ENCODE assay signal across 10 cellular contexts in genomic region chr2:205025580-205026240, GRCh38.
A peak's percentile ranks its signal among the peaks of the same experiment; 100 is the strongest.
DNase-seq lines count a peak whose midpoint lies in the region; ATAC-seq, FAIRE-seq and TF ChIP-seq lines count a peak whose summit lies in the region.
"Had no signal": no experiment of that assay in that cellular context is flagged by ENCODE, and none has a peak within 500 bp of the region (broad histone marks: within the 10 kb centered on the region; RNA-seq: fewer than 3 reads in every experiment).

No MANE protein-coding gene starts in this region.

- ATAC-seq in gastroesophageal sphincter (no peak), HG03520 (IDR thresholded peaks at IDR 0.05; ENCODE audit: unreplicated experiment) (no peak)

- peaks cover 6% of the 10 kb centered on the region for H3F3A ChIP-seq in smooth muscle cell (ENCODE audit: low read depth)

- TF ChIP-seq CTCF in WI38 (IDR thresholded peaks at IDR 0.05; ENCODE audit: low read depth, low read length), result no peak
- no peak for TF ChIP-seq CTCF in gastroesophageal sphincter (IDR thresholded peaks at IDR 0.05)
- no peak for TF ChIP-seq CTCF in smooth muscle cell (IDR thresholded peaks at IDR 0.05; ENCODE audit: borderline replicate concordance, insufficient read depth, poor library complexity, severe bottlenecking)

- H3K4me2 ChIP-seq in smooth muscle cell, result peak overlapping the region; percentile 32

- H3K27ac ChIP-seq in gastroesophageal sphincter, result peak overlapping the region in 3 of 4 donors; percentile 19 to 49 (median 28)
- peak overlapping the region; percentile 91 for H3K27ac ChIP-seq in smooth muscle cell (ENCODE audit: low read depth)
- H3K27ac ChIP-seq: SK-N-MC had no signal

- TF ChIP-seq EP300 in gastroesophageal sphincter (IDR thresholded peaks at IDR 0.05), result no peak

- no peak overlapping the region for H2AFZ ChIP-seq in smooth muscle cell (ENCODE audit: low read depth)

- H3K79me2 ChIP-seq in smooth muscle cell (ENCODE audit: low read depth), result no peaks in the 10 kb centered on the region

- H3K36me3 ChIP-seq in gastroesophageal sphincter (no peaks in the 10 kb centered on the region), smooth muscle cell (ENCODE audit: low read depth) (no peaks in the 10 kb centered on the region)

- peak overlapping the region; percentile 60 for H3K9ac ChIP-seq in smooth muscle cell (ENCODE audit: low read depth)

- DNase-seq in HTR-8/SVneo (ENCODE audit: insufficient read length, low spot score) (no peak), smooth muscle cell (lab: John Stamatoyannopoulos, UW; ENCODE audit: unreplicated experiment) (no peak), T-helper 9 cell (no peak), MV-4-11 (lab: John Stamatoyannopoulos, UW) (no peak)
- DNase-seq: cortex of kidney, KG1 had no signal

- no peak for TF ChIP-seq POLR2A in gastroesophageal sphincter (IDR thresholded peaks at IDR 0.05)

- 62 to 64% methylated on average over 6 to 11 of the region's 11 CpGs for WGBS in gastroesophageal sphincter (ENCODE audit: low coverage in 1 of 2), 2 donors
- WGBS in smooth muscle cell (ENCODE audit: low lambda C conversion rate), result 58% methylated on average over 11 of the region's 11 CpGs

- peak overlapping the region; percentile 38; the same call in 1 of the 2 replicates for H3K4me3 ChIP-seq in WI38 (ENCODE audit: low read depth, low read length)
- H3K4me3 ChIP-seq in gastroesophageal sphincter, result no peak overlapping the region
- no peak overlapping the region for H3K4me3 ChIP-seq in smooth muscle cell
- H3K4me3 ChIP-seq: SK-N-MC had no signal

- H3K27me3 ChIP-seq in gastroesophageal sphincter, result no peaks in the 10 kb centered on the region
- no peaks in the 10 kb centered on the region for H3K27me3 ChIP-seq in smooth muscle cell (ENCODE audit: low read depth)

- H3K9me3 ChIP-seq in gastroesophageal sphincter (no peaks in the 10 kb centered on the region), smooth muscle cell (replicated peaks; ENCODE audit: low read depth) (no peaks in the 10 kb centered on the region)

- no peaks in the 10 kb centered on the region for H4K20me1 ChIP-seq in smooth muscle cell (ENCODE audit: low read depth)

- H3K4me1 ChIP-seq in gastroesophageal sphincter, result peaks cover 0 to 31% (median 5%) of the 10 kb centered on the region in 3 donors
- no peaks in the 10 kb centered on the region for H3K4me1 ChIP-seq in smooth muscle cell (ENCODE audit: low read depth)

- FAIRE-seq in HTR-8/SVneo (lab: Jason Lieb, UNC), result peak; percentile 57
